Comparison of ENCODE assay signal across 13 cellular contexts in genomic region chr3:98962189-98962930, GRCh38.
A peak's percentile ranks its signal among the peaks of the same experiment; 100 is the strongest.
DNase-seq lines count a peak whose midpoint lies in the region; ATAC-seq, FAIRE-seq and TF ChIP-seq lines count a peak whose summit lies in the region.
"Had no signal": no experiment of that assay in that cellular context is flagged by ENCODE, and none has a peak within 500 bp of the region (broad histone marks: within the 10 kb centered on the region; RNA-seq: fewer than 3 reads in every experiment).

No MANE protein-coding gene starts in this region.

- H3K4me1 Mint-ChIP-seq in activated T-cell treated with anti-CD3 and anti-CD28 coated beads, Interleukin-2, amount 50 U/mL, for 24 hours (ENCODE audit: low read depth): no peaks in the 10 kb centered on the region

- no peak overlapping the region for H3K27ac Mint-ChIP-seq in activated T-cell treated with anti-CD3 and anti-CD28 coated beads, Interleukin-2, amount 50 U/mL, for 24 hours

- H3K27me3 Mint-ChIP-seq in activated T-cell treated with anti-CD3 and anti-CD28 coated beads, Interleukin-2, amount 50 U/mL, for 24 hours: peaks cover 5% of the 10 kb centered on the region

- H3K4me3 ChIP-seq in ACC112 (ENCODE audit: low read depth, low read length) (peak overlapping the region; percentile 66), SJSA1 (no peak overlapping the region), fibroblast of villous mesenchyme (ENCODE audit: low read depth, low read length) (no peak overlapping the region)
- H3K4me3 ChIP-seq: uterus had no signal

- ATAC-seq in HG03565 (IDR thresholded peaks at IDR 0.05; ENCODE audit: unreplicated experiment) (no peak), HG03469 (IDR thresholded peaks at IDR 0.05; ENCODE audit: unreplicated experiment) (no peak)
- ATAC-seq: activated CD4-positive, CD25-positive, alpha-beta regulatory T cell treated with anti-CD3 and anti-CD28 coated beads, Interleukin-2, amount 50 U/mL, for 24 hours; Right ventricle myocardium inferior; sciatic nerve had no signal

- no peaks in the 10 kb centered on the region for H3K9me3 Mint-ChIP-seq in activated T-cell treated with anti-CD3 and anti-CD28 coated beads, Interleukin-2, amount 50 U/mL, for 24 hours

- no peak overlapping the region for H3K4me3 Mint-ChIP-seq in activated T-cell treated with anti-CD3 and anti-CD28 coated beads, Interleukin-2, amount 50 U/mL, for 24 hours

- peaks cover 11% of the 10 kb centered on the region for H3K79me2 ChIP-seq in ACC112 (ENCODE audit: control insufficient read depth, insufficient read depth, low read length, unreplicated experiment)

- H2AFZ ChIP-seq in ACC112 (ENCODE audit: low read length, unreplicated experiment): no peak overlapping the region

- H3K36me3 Mint-ChIP-seq in activated T-cell treated with anti-CD3 and anti-CD28 coated beads, Interleukin-2, amount 50 U/mL, for 24 hours (ENCODE audit: low read depth): no peaks in the 10 kb centered on the region

- DNase-seq in H54 (ENCODE audit: insufficient read length, low spot score) (no peak), SJSA1 (ENCODE audit: low read depth in 1 of 2, low spot score in 2 of 2) (peak; percentile 46 to 56), fibroblast of villous mesenchyme (ENCODE audit: low read depth) (peak; percentile 61)
- DNase-seq in activated T-cell treated with anti-CD3 and anti-CD28 coated beads, Interleukin-2, amount 50 U/mL, for 24 hours: no peak
- DNase-seq in effector CD8-positive, alpha-beta T cell (lab: John Stamatoyannopoulos, UW): no peak
- DNase-seq: cortex of kidney, uterus had no signal

- no peak for TF ChIP-seq CTCF in fibroblast of villous mesenchyme (IDR thresholded peaks at IDR 0.05; ENCODE audit: insufficient read depth, low read depth, low read length)

- H3K27ac ChIP-seq in ACC112 (ENCODE audit: low read depth, low read length) (peak overlapping the region; percentile 99), SJSA1 (peak overlapping the region; percentile 55)
- H3K27ac ChIP-seq: uterus had no signal

- no peaks in the 10 kb centered on the region for H3K9me3 ChIP-seq in SJSA1 (replicated peaks)
- H3K9me3 ChIP-seq: uterus had no signal

- peak; percentile 98 for FAIRE-seq in H54 (lab: Jason Lieb, UNC)

- no peak for TF ChIP-seq POLR2A in H54 (IDR thresholded peaks at IDR 0.05; ENCODE audit: low read depth, low read length)

- no peaks in the 10 kb centered on the region for H3K36me3 ChIP-seq in ACC112 (ENCODE audit: insufficient read depth, low read length)
- H3K36me3 ChIP-seq in SJSA1: no peaks in the 10 kb centered on the region
- H3K36me3 ChIP-seq: uterus had no signal

- H3K4me1 ChIP-seq in ACC112 (ENCODE audit: control insufficient read depth, insufficient read depth, low read length, unreplicated experiment) (peaks cover 69% of the 10 kb centered on the region), SJSA1 (replicated peaks) (peaks cover 29% of the 10 kb centered on the region)
- H3K4me1 ChIP-seq: uterus had no signal

- no peaks in the 10 kb centered on the region for H3K27me3 ChIP-seq in ACC112 (ENCODE audit: insufficient read depth, low read length)
- H3K27me3 ChIP-seq in SJSA1 (replicated peaks): no peaks in the 10 kb centered on the region
- H3K27me3 ChIP-seq: uterus had no signal

Comparison
In these comparisons a context has a peak if more than half of its experiments do, and no peak if none do; other contexts are left out.
1. DNase-seq: peak in SJSA1 (2 of 2) and fibroblast of villous mesenchyme (single experiment); none in H54 (single experiment), activated T-cell treated with anti-CD3 and anti-CD28 coated beads, Interleukin-2, amount 50 U/mL, for 24 hours (single experiment) and effector CD8-positive, alpha-beta T cell (single experiment).